Comparison of ENCODE assay signal across 8 cellular contexts in the genomic region with DNA sequence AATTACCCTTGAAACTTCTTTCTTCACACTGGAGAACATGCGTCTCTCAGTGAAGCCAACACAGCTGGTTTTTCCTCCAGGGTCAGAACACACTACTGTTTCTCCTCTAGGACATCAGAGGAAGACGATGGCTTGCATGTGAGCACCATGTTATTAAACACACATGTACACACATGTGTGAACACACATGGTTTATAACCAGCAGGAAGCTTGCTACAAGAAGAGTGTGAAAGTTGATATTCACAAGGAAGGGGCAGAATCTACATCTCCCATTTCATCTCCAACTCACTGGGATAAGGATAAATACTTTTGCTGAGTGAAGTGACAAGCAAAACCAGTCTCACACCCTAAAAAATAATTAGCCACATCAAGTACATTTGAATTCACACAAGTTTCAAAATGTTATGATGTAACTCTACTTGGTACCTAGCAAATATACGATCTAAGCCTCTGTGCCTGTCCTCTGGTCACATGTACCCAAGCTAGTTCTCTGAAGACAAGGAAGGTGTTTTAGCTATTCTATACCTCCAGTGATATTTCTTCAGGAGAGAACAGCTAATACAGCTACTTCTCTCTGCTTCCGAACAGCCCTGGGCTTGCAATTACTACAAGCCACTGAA.
DNase-seq lines count a peak whose midpoint lies in the region; ATAC-seq, FAIRE-seq and TF ChIP-seq lines count a peak whose summit lies in the region.
"Had no signal": no experiment of that assay in that cellular context is flagged by ENCODE, and none has a peak within 500 bp of the region (broad histone marks: within the 10 kb centered on the region; RNA-seq: fewer than 3 reads in every experiment).

No MANE protein-coding gene starts in this region.

- peak overlapping the region; percentile 18; the same call in 1 of the 2 replicates for H3K27ac ChIP-seq in Karpas-422 (ENCODE audit: low read length)
- peak overlapping the region; percentile 79 for H3K27ac ChIP-seq in brain microvascular endothelial cell
- peak overlapping the region; percentile 43 for H3K27ac ChIP-seq in lower lobe of right lung
- peak overlapping the region; percentile 57 to 73 (median 66) for H3K27ac ChIP-seq in thyroid gland
- no peak overlapping the region for H3K27ac ChIP-seq in WERI-Rb-1

- no peak overlapping the region for H3K27ac Mint-ChIP-seq in T-helper 2 cell treated with Interferon-gamma antibody and Interleukin-4, amounts not matched to agents 5 μg/mL and 100 μg/mL, for 36 hours

- no peaks in the 10 kb centered on the region for H3K9me2 ChIP-seq in Karpas-422 (replicated peaks; ENCODE audit: insufficient read depth, low read length)

- TF ChIP-seq CTCF in brain microvascular endothelial cell (IDR thresholded peaks at IDR 0.05; ENCODE audit: low read depth, low read length, missing control alignments) (no peak), lower lobe of right lung (IDR thresholded peaks at IDR 0.05) (no peak), thyroid gland (IDR thresholded peaks at IDR 0.05) (no peak), WERI-Rb-1 (IDR thresholded peaks at IDR 0.05; ENCODE audit: low read depth, low read length) (no peak)

- H3K4me1 Mint-ChIP-seq in T-helper 2 cell treated with Interferon-gamma antibody and Interleukin-4, amounts not matched to agents 5 μg/mL and 100 μg/mL, for 36 hours (ENCODE audit: low read depth), result peaks cover 11% of the 10 kb centered on the region

- H3K79me2 ChIP-seq in Karpas-422 (ENCODE audit: low read length), result peaks cover 58% of the 10 kb centered on the region

- 91 to 93% methylated on average over 4 of the region's 4 CpGs for WGBS in thyroid gland, 2 donors

- ATAC-seq in lower lobe of right lung, result peak; percentile 8 to 33

- H3K4me1 ChIP-seq in Karpas-422 (ENCODE audit: low read length), result peaks cover 60% of the 10 kb centered on the region
- peaks cover 20% of the 10 kb centered on the region for H3K4me1 ChIP-seq in lower lobe of right lung
- H3K4me1 ChIP-seq in thyroid gland, result peaks cover 32 to 44% of the 10 kb centered on the region in 2 donors

- H3K4me3 Mint-ChIP-seq in T-helper 2 cell treated with Interferon-gamma antibody and Interleukin-4, amounts not matched to agents 5 μg/mL and 100 μg/mL, for 36 hours, result no peak overlapping the region

- H3K9ac ChIP-seq in Karpas-422 (ENCODE audit: low read length), result no peak overlapping the region

- intact Hi-C loops in lower lobe of right lung (cut with DNase I), result no loop called here
- intact Hi-C loops in thyroid gland (cut with DNase I), result no loop called here

- no peak overlapping the region for H2AFZ ChIP-seq in Karpas-422 (ENCODE audit: low read length)

- no peak for FAIRE-seq in GM12891 (lab: Jason Lieb, UNC)

- H3K36me3 ChIP-seq in Karpas-422 (ENCODE audit: insufficient read depth, low read length) (no peaks in the 10 kb centered on the region), brain microvascular endothelial cell (replicated peaks) (no peaks in the 10 kb centered on the region), lower lobe of right lung (no peaks in the 10 kb centered on the region), thyroid gland (no peaks in the 10 kb centered on the region), WERI-Rb-1 (no peaks in the 10 kb centered on the region)

- no peaks in the 10 kb centered on the region for H3K27me3 Mint-ChIP-seq in T-helper 2 cell treated with Interferon-gamma antibody and Interleukin-4, amounts not matched to agents 5 μg/mL and 100 μg/mL, for 36 hours (ENCODE audit: low read depth)

- no peaks in the 10 kb centered on the region for H3K9me3 Mint-ChIP-seq in T-helper 2 cell treated with Interferon-gamma antibody and Interleukin-4, amounts not matched to agents 5 μg/mL and 100 μg/mL, for 36 hours

- in situ Hi-C loops in brain microvascular endothelial cell (cut with HindIII; ENCODE audit: low pct_ligation_motif_present, low sequenced_read_pairs), result loop anchor here (25.0 kb wide), 1 partner anchor 565 kb away; no protein-coding TSS in a partner anchor

- no peaks in the 10 kb centered on the region for H4K20me1 ChIP-seq in Karpas-422 (ENCODE audit: insufficient read depth, low read depth, low read length)

- no peaks in the 10 kb centered on the region for H3K27me3 ChIP-seq in Karpas-422 (ENCODE audit: low read length)
- no peaks in the 10 kb centered on the region for H3K27me3 ChIP-seq in brain microvascular endothelial cell (replicated peaks)
- H3K27me3 ChIP-seq in lower lobe of right lung (ENCODE audit: low read depth), result no peaks in the 10 kb centered on the region
- no peaks in the 10 kb centered on the region for H3K27me3 ChIP-seq in thyroid gland
- H3K27me3 ChIP-seq in WERI-Rb-1 (ENCODE audit: insufficient read depth, low read depth, severe bottlenecking), result no peaks in the 10 kb centered on the region

- no peak overlapping the region for H3K4me3 ChIP-seq in Karpas-422 (ENCODE audit: low read length)
- H3K4me3 ChIP-seq in brain microvascular endothelial cell (ENCODE audit: low read depth, low read length), result no peak overlapping the region
- no peak overlapping the region for H3K4me3 ChIP-seq in lower lobe of right lung
- H3K4me3 ChIP-seq in thyroid gland (replicated peaks in 1 of 3), result no peak overlapping the region
- no peak overlapping the region for H3K4me3 ChIP-seq in WERI-Rb-1 (ENCODE audit: low read depth, low read length)

- no peak for DNase-seq in Karpas-422
- DNase-seq in brain microvascular endothelial cell, result no peak
- no peak for DNase-seq in lower lobe of right lung
- no peak for DNase-seq in thyroid gland
- no peak for DNase-seq in GM12891 (ENCODE audit: insufficient read length, low spot score)
- DNase-seq in T-helper 2 cell treated with Interferon-gamma antibody and Interleukin-4, amounts not matched to agents 5 μg/mL and 100 μg/mL, for 36 hours (ENCODE audit: low spot score), result no peak
- DNase-seq in WERI-Rb-1, result no peak
- DNase-seq: activated CD4-positive, alpha-beta T cell treated with anti-CD3 and anti-CD28 coated beads for 1 hour had no signal

- H3K36me3 Mint-ChIP-seq in T-helper 2 cell treated with Interferon-gamma antibody and Interleukin-4, amounts not matched to agents 5 μg/mL and 100 μg/mL, for 36 hours (ENCODE audit: low read depth), result no peaks in the 10 kb centered on the region

- H3K9me3 ChIP-seq in Karpas-422 (ENCODE audit: low read length) (no peaks in the 10 kb centered on the region), lower lobe of right lung (no peaks in the 10 kb centered on the region), thyroid gland (no peaks in the 10 kb centered on the region), WERI-Rb-1 (ENCODE audit: severe bottlenecking) (no peaks in the 10 kb centered on the region)

- H3K4me2 ChIP-seq in Karpas-422 (ENCODE audit: low read depth, low read length, poor library complexity, severe bottlenecking), result no peak overlapping the region

- TF ChIP-seq POLR2A in thyroid gland (IDR thresholded peaks at IDR 0.05), result no peak
- no peak for TF ChIP-seq POLR2A in GM12891 (IDR thresholded peaks at IDR 0.05; ENCODE audit: low read depth, low read length)

TF ChIP-seq in GM12891, 5 proteins besides CTCF, POLR2A, EP300 and RAD21:
- no peak for TF ChIP-seq POLR2AphosphoS5 (IDR thresholded peaks at IDR 0.05; ENCODE audit: low read depth, low read length)
- no peak for TF ChIP-seq PAX5 (IDR thresholded peaks at IDR 0.05; ENCODE audit: insufficient read depth, low read length, severe bottlenecking)
- TF ChIP-seq POU2F2 (IDR thresholded peaks at IDR 0.05; ENCODE audit: low read depth, low read length), result no peak
- TF ChIP-seq SPI1 (IDR thresholded peaks at IDR 0.05; ENCODE audit: low read depth, low read length), result no peak
